Comparison of ENCODE assay signal across 8 cellular contexts in genomic region chr12:54958048-54958658, GRCh38. TPM values are rescaled to one million over a fixed set of nuclear protein-coding genes. Genes with fewer than 3 reads are reported as not detected.
DNase-seq lines count a peak whose midpoint lies in the region; ATAC-seq and TF ChIP-seq lines count a peak whose summit lies in the region.

No MANE protein-coding gene starts in this region.

- no peaks in the 10 kb centered on the region for H3K27me3 ChIP-seq in neural cell (ENCODE audit: insufficient read depth, low read depth, low read length)

- in situ Hi-C loops in G401 (cut with HindIII; ENCODE audit: low sequenced_read_pairs), result loop anchor here (25.0 kb wide), 1 partner anchor 196 kb away; no protein-coding TSS in a partner anchor

- TF ChIP-seq CTCF in fibroblast of mammary gland (conservative IDR thresholded peaks at IDR 0.05; ENCODE audit: control insufficient read depth, insufficient read depth, low read depth, low read length) (peak; percentile 68), neural cell (IDR thresholded peaks at IDR 0.05; ENCODE audit: poor library complexity, severe bottlenecking) (peak; percentile 91)

- H2AFZ ChIP-seq in neural cell (ENCODE audit: low read depth, low read length), result no peak overlapping the region

- H3K9me3 ChIP-seq in neural cell (ENCODE audit: low read length), result no peaks in the 10 kb centered on the region

- H4K20me1 ChIP-seq in neural cell (ENCODE audit: insufficient read depth), result no peaks in the 10 kb centered on the region

- no peaks in the 10 kb centered on the region for H3K79me2 ChIP-seq in neural cell (replicated peaks; ENCODE audit: insufficient read depth, low read length)

- no peak overlapping the region for H3K27ac ChIP-seq in neural cell (ENCODE audit: low read length)

- no peak overlapping the region for H3K9ac ChIP-seq in neural cell (ENCODE audit: low read length)

- no peak for TF ChIP-seq EP300 in neural cell (conservative IDR thresholded peaks at IDR 0.05; ENCODE audit: poor library complexity, severe bottlenecking)

- H3K4me2 ChIP-seq in neural cell (ENCODE audit: low read length), result no peak overlapping the region

- no peaks in the 10 kb centered on the region for H3K36me3 ChIP-seq in neural cell (ENCODE audit: insufficient read depth, low read length)

- H3K4me3 ChIP-seq in fibroblast of mammary gland (ENCODE audit: control insufficient read depth, low read depth, low read length) (no peak overlapping the region), neural cell (ENCODE audit: low read length) (no peak overlapping the region)

- DNase-seq in G401 (ENCODE audit: low spot score), result peak; percentile 79
- DNase-seq in NCI-H748 (lab: John Stamatoyannopoulos, UW; ENCODE audit: unreplicated experiment), result peak; percentile 78
- DNase-seq in activated T-cell treated with anti-CD3 and anti-CD28 coated beads for 4 hours, result peak; percentile 57
- DNase-seq in fibroblast of mammary gland (ENCODE audit: low read depth), result peak; percentile 76

- no peaks in the 10 kb centered on the region for H3F3A ChIP-seq in neural cell (ENCODE audit: insufficient read depth, low read length, poor library complexity, severe bottlenecking)

- ATAC-seq in HG03135 (IDR thresholded peaks at IDR 0.05; ENCODE audit: unreplicated experiment) (peak; percentile 46), GM18519 (IDR thresholded peaks at IDR 0.05; ENCODE audit: low FRiP score, unreplicated experiment) (no peak), HG03571 (IDR thresholded peaks at IDR 0.05; ENCODE audit: unreplicated experiment) (no peak)

- no peaks in the 10 kb centered on the region for H3K9me2 ChIP-seq in neural cell (ENCODE audit: insufficient read depth, low read length)

- peak; percentile 97 for TF ChIP-seq RAD21 in neural cell (conservative IDR thresholded peaks at IDR 0.05)

TF ChIP-seq in neural cell, 6 proteins besides CTCF, POLR2A, EP300 and RAD21:
- TF ChIP-seq POLR2AphosphoS5 (IDR thresholded peaks at IDR 0.05), result no peak
- peak; percentile 99 for TF ChIP-seq SMC3 (conservative IDR thresholded peaks at IDR 0.05; ENCODE audit: poor library complexity)

RNA-seq across cellular contexts. Expression of gene TESPA1, which starts 26.4 kb away (rescaled TPM):
- not detected in 2 replicates for total RNA-seq in G401 (2014; rRNA removed; shearing (Covaris generic))
- polyA plus RNA-seq in neural cell, result not detected in 2 replicates
- not detected in 2 replicates for polyA minus RNA-seq in neural cell
